Comparison of ENCODE assay signal across 8 cellular contexts in genomic region chr1:67760030-67760821, GRCh38.
DNase-seq lines count a peak whose midpoint lies in the region; ATAC-seq and TF ChIP-seq lines count a peak whose summit lies in the region.

No MANE protein-coding gene starts in this region.

- ATAC-seq in GM18868 (IDR thresholded peaks at IDR 0.05; ENCODE audit: unreplicated experiment) (peak; percentile 99), HG03060 (IDR thresholded peaks at IDR 0.05; ENCODE audit: low read depth, unreplicated experiment) (peak; percentile 99)

- peak overlapping the region; percentile 65 to 66 for H3K27ac ChIP-seq in coronary artery

- DNase-seq in AG09319 (ENCODE audit: extremely low read depth, low read depth), result no peak
- DNase-seq in NCI-H2171 (lab: John Stamatoyannopoulos, UW), result peak; percentile 18
- DNase-seq in activated CD4-positive, alpha-beta T cell treated with anti-CD3 and anti-CD28 coated beads for 24 hours (ENCODE audit: low read depth in 2 of 2), result peak; percentile 42 to 58
- DNase-seq in coronary artery (ENCODE audit: low spot score), result no peak
- peak; percentile 58 to 89 for DNase-seq in lower leg skin (ENCODE audit: low spot score in 2 of 2)
- DNase-seq in stimulated activated CD8-positive, alpha-beta memory T cell treated with anti-CD3 and anti-CD28 coated beads, Interleukin-12 subunit alpha, Interleukin-12 subunit beta, amount 100 ng/mL, for 1 hour (ENCODE audit: low read depth), result peak; percentile 16

- intact Hi-C loops in lower leg skin (cut with DNase I; ENCODE audit: low total_unique reads), result loop anchor here (5.0 kb wide), 1 partner anchor 228 kb away; no protein-coding TSS in a partner anchor

- peak; percentile 79 for TF ChIP-seq CTCF in AG09319 (IDR thresholded peaks at IDR 0.05; ENCODE audit: low read depth, low read length)
- TF ChIP-seq CTCF in coronary artery (IDR thresholded peaks at IDR 0.05), result peak; percentile 77
- peak in 1 of 3 donors; percentile 92 for TF ChIP-seq CTCF in lower leg skin (IDR thresholded peaks at IDR 0.05)

- H3K4me3 ChIP-seq in coronary artery (no peak overlapping the region), lower leg skin (ENCODE audit: low read depth, poor library complexity, severe bottlenecking) (no peak overlapping the region)

- WGBS in lower leg skin, 2 donors, result 23 to 27% methylated on average over 14 of the region's 14 CpGs

- TF ChIP-seq POLR2A in lower leg skin (IDR thresholded peaks at IDR 0.05), result no peak

Comparison
In these comparisons a context has a peak if more than half of its experiments do, and no peak if none do; other contexts are left out.
1. DNase-seq: peak in NCI-H2171 (single experiment), activated CD4-positive, alpha-beta T cell treated with anti-CD3 and anti-CD28 coated beads for 24 hours (2 of 2), lower leg skin (2 of 2) and stimulated activated CD8-positive, alpha-beta memory T cell treated with anti-CD3 and anti-CD28 coated beads, Interleukin-12 subunit alpha, Interleukin-12 subunit beta, amount 100 ng/mL, for 1 hour (single experiment); none in AG09319 (single experiment) and coronary artery (single experiment).